Comparison of ENCODE assay signal across 29 cellular contexts in the genomic region with DNA sequence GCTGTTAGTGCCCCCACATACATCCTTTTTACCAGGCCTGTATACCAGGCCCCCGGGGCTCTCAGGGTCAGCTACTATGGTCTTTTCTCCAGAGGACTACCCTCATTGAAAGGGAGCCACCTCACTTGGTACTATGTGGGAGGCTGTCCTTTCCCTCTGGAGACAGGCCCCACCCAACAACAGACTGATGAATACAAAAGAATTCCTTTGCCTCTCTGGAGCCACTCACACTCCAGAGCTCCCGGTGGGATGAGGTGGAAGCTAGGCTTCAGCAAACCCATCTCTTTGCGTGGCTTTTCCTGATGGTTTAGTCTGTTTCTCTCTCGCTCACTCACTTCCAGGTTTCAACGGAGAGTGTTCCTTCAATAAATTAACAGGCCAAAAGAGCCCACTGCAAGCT.
"Had no signal": no experiment of that assay in that cellular context is flagged by ENCODE, and none has a peak within 500 bp of the region (broad histone marks: within the 10 kb centered on the region; RNA-seq: fewer than 3 reads in every experiment).

No MANE protein-coding gene starts in this region.

- ATAC-seq: gastrocnemius medialis, left lobe of liver, lower lobe of right lung, right lobe of liver had no signal

- H3K9me3 ChIP-seq: ascending aorta, colonic mucosa, gastrocnemius medialis, lower lobe of right lung, neutrophil, right lobe of liver, thoracic aorta had no signal

- H3K4me1 Mint-ChIP-seq: activated naive CD4-positive, alpha-beta T cell treated with anti-CD3 and anti-CD28 coated beads, Interleukin-2, amount 10 ng/mL, durations not matched to agents 7 days and 5 days; nephron had no signal

- H3K4me1 ChIP-seq: ascending aorta, colonic mucosa, lower lobe of right lung, right lobe of liver had no signal

- H3K9me3 Mint-ChIP-seq: activated CD4-positive, alpha-beta memory T cell treated with anti-CD3 and anti-CD28 coated beads for 36 hours; activated naive CD4-positive, alpha-beta T cell treated with anti-CD3 and anti-CD28 coated beads, Interleukin-2, amount 10 ng/mL, durations not matched to agents 7 days and 5 days; activated naive CD8-positive, alpha-beta T cell treated with anti-CD3 and anti-CD28 coated beads, Interleukin-2, amount 10 ng/mL, durations not matched to agents 7 days and 5 days; activated T-helper 1 cell treated with anti-CD3 and anti-CD28 coated beads, Interleukin-12 subunit alpha, Interleukin-12 subunit beta, Interleukin-2, Interleukin-4 antibody, amounts not matched to agents 30 ng/mL and 10 ng/mL and 1 ng/mL, durations not matched to agents 14 hours and 24 hours and 36 hours; stimulated activated naive CD8-positive, alpha-beta T cell treated with anti-CD3 and anti-CD28 coated beads, Interleukin-15, Interleukin-2, amounts not matched to agents 100 ng/mL and 50 ng/mL, for 24 hours; type B pancreatic cell had no signal

- H2AFZ ChIP-seq: hepatocyte had no signal

- H3K79me2 ChIP-seq: hepatocyte had no signal

- H3K27ac Mint-ChIP-seq: activated CD4-positive, alpha-beta memory T cell treated with anti-CD3 and anti-CD28 coated beads for 36 hours; activated naive CD4-positive, alpha-beta T cell treated with anti-CD3 and anti-CD28 coated beads, Interleukin-2, amount 10 ng/mL, durations not matched to agents 7 days and 5 days; activated naive CD8-positive, alpha-beta T cell treated with anti-CD3 and anti-CD28 coated beads, Interleukin-2, amount 10 ng/mL, durations not matched to agents 7 days and 5 days; activated T-helper 1 cell treated with anti-CD3 and anti-CD28 coated beads, Interleukin-12 subunit alpha, Interleukin-12 subunit beta, Interleukin-2, Interleukin-4 antibody, amounts not matched to agents 30 ng/mL and 10 ng/mL and 1 ng/mL, durations not matched to agents 14 hours and 24 hours and 36 hours; brain; nephron; stimulated activated naive CD8-positive, alpha-beta T cell treated with anti-CD3 and anti-CD28 coated beads, Interleukin-15, Interleukin-2, amounts not matched to agents 100 ng/mL and 50 ng/mL, for 24 hours; type B pancreatic cell had no signal

- H3K4me3 ChIP-seq: ascending aorta, cardiac muscle cell, colonic mucosa, gastrocnemius medialis, hepatocyte, lower lobe of right lung, right lobe of liver, thoracic aorta had no signal

- H3K4me2 ChIP-seq: hepatocyte had no signal

- H3K4me3 Mint-ChIP-seq: activated CD4-positive, alpha-beta memory T cell treated with anti-CD3 and anti-CD28 coated beads for 36 hours; activated naive CD4-positive, alpha-beta T cell treated with anti-CD3 and anti-CD28 coated beads, Interleukin-2, amount 10 ng/mL, durations not matched to agents 7 days and 5 days; activated naive CD8-positive, alpha-beta T cell treated with anti-CD3 and anti-CD28 coated beads, Interleukin-2, amount 10 ng/mL, durations not matched to agents 7 days and 5 days; activated T-helper 1 cell treated with anti-CD3 and anti-CD28 coated beads, Interleukin-12 subunit alpha, Interleukin-12 subunit beta, Interleukin-2, Interleukin-4 antibody, amounts not matched to agents 30 ng/mL and 10 ng/mL and 1 ng/mL, durations not matched to agents 14 hours and 24 hours and 36 hours; brain; nephron; stimulated activated naive CD8-positive, alpha-beta T cell treated with anti-CD3 and anti-CD28 coated beads, Interleukin-15, Interleukin-2, amounts not matched to agents 100 ng/mL and 50 ng/mL, for 24 hours; type B pancreatic cell had no signal

- H3K27me3 ChIP-seq: ascending aorta, cardiac muscle cell, colonic mucosa, gastrocnemius medialis, hepatocyte, neutrophil, right lobe of liver had no signal

- H3K27me3 Mint-ChIP-seq: activated CD4-positive, alpha-beta memory T cell treated with anti-CD3 and anti-CD28 coated beads for 36 hours; activated naive CD4-positive, alpha-beta T cell treated with anti-CD3 and anti-CD28 coated beads, Interleukin-2, amount 10 ng/mL, durations not matched to agents 7 days and 5 days; activated naive CD8-positive, alpha-beta T cell treated with anti-CD3 and anti-CD28 coated beads, Interleukin-2, amount 10 ng/mL, durations not matched to agents 7 days and 5 days; brain; stimulated activated naive CD8-positive, alpha-beta T cell treated with anti-CD3 and anti-CD28 coated beads, Interleukin-15, Interleukin-2, amounts not matched to agents 100 ng/mL and 50 ng/mL, for 24 hours; type B pancreatic cell had no signal

- DNase-seq: activated CD4-positive, alpha-beta memory T cell treated with anti-CD3 and anti-CD28 coated beads for 36 hours; activated CD4-positive, alpha-beta T cell treated with anti-CD3 and anti-CD28 coated beads for 48 hours; activated CD8-positive, alpha-beta memory T cell treated with anti-CD3 and anti-CD28 coated beads, Interleukin-2, amount 50 U/mL, for 4 hours; activated effector memory CD4-positive, alpha-beta T cell treated with anti-CD3 and anti-CD28 coated beads, Interleukin-2, amount 50 U/mL, for 16 hours; activated naive CD4-positive, alpha-beta T cell treated with anti-CD3 and anti-CD28 coated beads, Interleukin-2, amount 10 ng/mL, durations not matched to agents 7 days and 5 days; activated naive CD8-positive, alpha-beta T cell treated with anti-CD3 and anti-CD28 coated beads, Interleukin-2, amount 10 ng/mL, durations not matched to agents 7 days and 5 days; activated T-cell treated with anti-CD3 and anti-CD28 coated beads, Interleukin-2, amount 50 U/mL, for 1 hour; cerebellar nuclear complex; colonic mucosa; effector memory CD4-positive, alpha-beta T cell; erythroblast; gastrocnemius medialis; glutamatergic neuron; kidney glomerular epithelial cell; lower lobe of right lung; mesenchymal stem cell; right lobe of liver; stimulated activated CD4-positive, alpha-beta T cell treated with anti-CD3 and anti-CD28 coated beads, Interleukin-2, amount 100 ng/mL, for 48 hours had no signal

- H3K36me3 ChIP-seq: colonic mucosa had no signal

- H3K27ac ChIP-seq: ascending aorta, cardiac muscle cell, colonic mucosa, gastrocnemius medialis, hepatocyte, lower lobe of right lung, neutrophil, right lobe of liver, thoracic aorta had no signal
